Comparison of ENCODE assay signal across 2 cellular contexts in the genomic region with DNA sequence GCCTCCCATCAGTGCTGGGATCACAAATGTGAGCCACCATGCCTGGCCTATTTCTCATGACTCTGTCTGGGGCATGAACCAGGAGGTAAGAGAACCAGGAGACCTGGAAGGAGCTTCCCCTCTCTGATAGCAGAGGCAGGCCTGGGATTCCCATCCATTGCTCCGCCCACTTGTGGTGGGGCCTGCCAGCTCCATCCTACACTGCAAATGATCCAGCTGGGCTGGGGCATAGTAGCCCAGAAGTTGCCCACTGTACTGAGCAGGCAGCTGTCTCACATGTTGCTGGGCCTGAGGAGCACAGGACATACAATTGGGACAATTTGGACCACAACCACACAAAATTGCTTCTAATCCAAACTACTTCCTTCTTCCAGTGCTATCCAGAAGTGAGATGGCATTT.
TF ChIP-seq lines count a peak whose summit lies in the region.

No MANE protein-coding gene starts in this region.

TF ChIP-seq in SK-N-SH treated with all-trans-retinoic acid at 6 μM for 48 hours, 23 proteins besides CTCF, POLR2A, EP300 and RAD21 (continued from another document):
- TF ChIP-seq ZNF70 (CRISPR knock-in tag; IDR thresholded peaks at IDR 0.05) = no peak
- no peak for TF ChIP-seq BACH2 (CRISPR knock-in tag; IDR thresholded peaks at IDR 0.05; ENCODE audit: borderline replicate concordance)
- TF ChIP-seq ZC3H10 (CRISPR knock-in tag; IDR thresholded peaks at IDR 0.05) = no peak
- no peak for TF ChIP-seq ESRRG (CRISPR knock-in tag; IDR thresholded peaks at IDR 0.05)
- no peak for TF ChIP-seq ZNF8 (CRISPR knock-in tag; IDR thresholded peaks at IDR 0.05)
- no peak for TF ChIP-seq RARB (CRISPR knock-in tag; IDR thresholded peaks at IDR 0.05)
- TF ChIP-seq ZFP30 (CRISPR knock-in tag; IDR thresholded peaks at IDR 0.05) = no peak
- no peak for TF ChIP-seq TOX (CRISPR knock-in tag; IDR thresholded peaks at IDR 0.05; ENCODE audit: borderline replicate concordance)
- TF ChIP-seq, protein P1, sequence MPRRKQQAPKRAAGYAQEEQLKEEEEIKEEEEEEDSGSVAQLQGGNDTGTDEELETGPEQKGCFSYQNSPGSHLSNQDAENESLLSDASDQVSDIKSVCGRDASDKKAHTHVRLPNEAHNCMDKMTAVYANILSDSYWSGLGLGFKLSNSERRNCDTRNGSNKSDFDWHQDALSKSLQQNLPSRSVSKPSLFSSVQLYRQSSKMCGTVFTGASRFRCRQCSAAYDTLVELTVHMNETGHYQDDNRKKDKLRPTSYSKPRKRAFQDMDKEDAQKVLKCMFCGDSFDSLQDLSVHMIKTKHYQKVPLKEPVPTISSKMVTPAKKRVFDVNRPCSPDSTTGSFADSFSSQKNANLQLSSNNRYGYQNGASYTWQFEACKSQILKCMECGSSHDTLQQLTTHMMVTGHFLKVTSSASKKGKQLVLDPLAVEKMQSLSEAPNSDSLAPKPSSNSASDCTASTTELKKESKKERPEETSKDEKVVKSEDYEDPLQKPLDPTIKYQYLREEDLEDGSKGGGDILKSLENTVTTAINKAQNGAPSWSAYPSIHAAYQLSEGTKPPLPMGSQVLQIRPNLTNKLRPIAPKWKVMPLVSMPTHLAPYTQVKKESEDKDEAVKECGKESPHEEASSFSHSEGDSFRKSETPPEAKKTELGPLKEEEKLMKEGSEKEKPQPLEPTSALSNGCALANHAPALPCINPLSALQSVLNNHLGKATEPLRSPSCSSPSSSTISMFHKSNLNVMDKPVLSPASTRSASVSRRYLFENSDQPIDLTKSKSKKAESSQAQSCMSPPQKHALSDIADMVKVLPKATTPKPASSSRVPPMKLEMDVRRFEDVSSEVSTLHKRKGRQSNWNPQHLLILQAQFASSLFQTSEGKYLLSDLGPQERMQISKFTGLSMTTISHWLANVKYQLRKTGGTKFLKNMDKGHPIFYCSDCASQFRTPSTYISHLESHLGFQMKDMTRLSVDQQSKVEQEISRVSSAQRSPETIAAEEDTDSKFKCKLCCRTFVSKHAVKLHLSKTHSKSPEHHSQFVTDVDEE (CRISPR knock-in tag; IDR thresholded peaks at IDR 0.05) = no peak
- TF ChIP-seq ZFP3 (CRISPR knock-in tag; IDR thresholded peaks at IDR 0.05) = no peak
- TF ChIP-seq, protein P2, sequence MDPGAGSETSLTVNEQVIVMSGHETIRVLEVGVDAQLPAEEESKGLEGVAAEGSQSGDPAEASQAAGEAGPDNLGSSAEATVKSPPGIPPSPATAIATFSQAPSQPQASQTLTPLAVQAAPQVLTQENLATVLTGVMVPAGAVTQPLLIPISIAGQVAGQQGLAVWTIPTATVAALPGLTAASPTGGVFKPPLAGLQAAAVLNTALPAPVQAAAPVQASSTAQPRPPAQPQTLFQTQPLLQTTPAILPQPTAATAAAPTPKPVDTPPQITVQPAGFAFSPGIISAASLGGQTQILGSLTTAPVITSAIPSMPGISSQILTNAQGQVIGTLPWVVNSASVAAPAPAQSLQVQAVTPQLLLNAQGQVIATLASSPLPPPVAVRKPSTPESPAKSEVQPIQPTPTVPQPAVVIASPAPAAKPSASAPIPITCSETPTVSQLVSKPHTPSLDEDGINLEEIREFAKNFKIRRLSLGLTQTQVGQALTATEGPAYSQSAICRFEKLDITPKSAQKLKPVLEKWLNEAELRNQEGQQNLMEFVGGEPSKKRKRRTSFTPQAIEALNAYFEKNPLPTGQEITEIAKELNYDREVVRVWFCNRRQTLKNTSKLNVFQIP (CRISPR knock-in tag; IDR thresholded peaks at IDR 0.05; ENCODE audit: borderline replicate concordance, low read depth) = no peak
- TF ChIP-seq GLIS3 (CRISPR knock-in tag; IDR thresholded peaks at IDR 0.05) = no peak
- TF ChIP-seq OSR1 (CRISPR knock-in tag; IDR thresholded peaks at IDR 0.05) = no peak
- TF ChIP-seq ARNTL (CRISPR knock-in tag; IDR thresholded peaks at IDR 0.05; ENCODE audit: borderline replicate concordance, low read depth) = no peak
- TF ChIP-seq, protein P3, sequence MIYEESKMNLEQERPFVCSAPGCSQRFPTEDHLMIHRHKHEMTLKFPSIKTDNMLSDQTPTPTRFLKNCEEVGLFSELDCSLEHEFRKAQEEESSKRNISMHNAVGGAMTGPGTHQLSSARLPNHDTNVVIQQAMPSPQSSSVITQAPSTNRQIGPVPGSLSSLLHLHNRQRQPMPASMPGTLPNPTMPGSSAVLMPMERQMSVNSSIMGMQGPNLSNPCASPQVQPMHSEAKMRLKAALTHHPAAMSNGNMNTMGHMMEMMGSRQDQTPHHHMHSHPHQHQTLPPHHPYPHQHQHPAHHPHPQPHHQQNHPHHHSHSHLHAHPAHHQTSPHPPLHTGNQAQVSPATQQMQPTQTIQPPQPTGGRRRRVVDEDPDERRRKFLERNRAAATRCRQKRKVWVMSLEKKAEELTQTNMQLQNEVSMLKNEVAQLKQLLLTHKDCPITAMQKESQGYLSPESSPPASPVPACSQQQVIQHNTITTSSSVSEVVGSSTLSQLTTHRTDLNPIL (CRISPR knock-in tag; IDR thresholded peaks at IDR 0.05; ENCODE audit: low read depth) = no peak
- TF ChIP-seq CSDC2 (CRISPR knock-in tag; IDR thresholded peaks at IDR 0.05) = no peak
- TF ChIP-seq SNAI2 (CRISPR knock-in tag; IDR thresholded peaks at IDR 0.05) = no peak

TF ChIP-seq in SK-N-SH, 30 proteins besides CTCF, POLR2A, EP300 and RAD21:
- TF ChIP-seq EZH2phosphoT487 (IDR thresholded peaks at IDR 0.05; ENCODE audit: borderline replicate concordance, low read depth) = no peak
- TF ChIP-seq, protein P4, sequence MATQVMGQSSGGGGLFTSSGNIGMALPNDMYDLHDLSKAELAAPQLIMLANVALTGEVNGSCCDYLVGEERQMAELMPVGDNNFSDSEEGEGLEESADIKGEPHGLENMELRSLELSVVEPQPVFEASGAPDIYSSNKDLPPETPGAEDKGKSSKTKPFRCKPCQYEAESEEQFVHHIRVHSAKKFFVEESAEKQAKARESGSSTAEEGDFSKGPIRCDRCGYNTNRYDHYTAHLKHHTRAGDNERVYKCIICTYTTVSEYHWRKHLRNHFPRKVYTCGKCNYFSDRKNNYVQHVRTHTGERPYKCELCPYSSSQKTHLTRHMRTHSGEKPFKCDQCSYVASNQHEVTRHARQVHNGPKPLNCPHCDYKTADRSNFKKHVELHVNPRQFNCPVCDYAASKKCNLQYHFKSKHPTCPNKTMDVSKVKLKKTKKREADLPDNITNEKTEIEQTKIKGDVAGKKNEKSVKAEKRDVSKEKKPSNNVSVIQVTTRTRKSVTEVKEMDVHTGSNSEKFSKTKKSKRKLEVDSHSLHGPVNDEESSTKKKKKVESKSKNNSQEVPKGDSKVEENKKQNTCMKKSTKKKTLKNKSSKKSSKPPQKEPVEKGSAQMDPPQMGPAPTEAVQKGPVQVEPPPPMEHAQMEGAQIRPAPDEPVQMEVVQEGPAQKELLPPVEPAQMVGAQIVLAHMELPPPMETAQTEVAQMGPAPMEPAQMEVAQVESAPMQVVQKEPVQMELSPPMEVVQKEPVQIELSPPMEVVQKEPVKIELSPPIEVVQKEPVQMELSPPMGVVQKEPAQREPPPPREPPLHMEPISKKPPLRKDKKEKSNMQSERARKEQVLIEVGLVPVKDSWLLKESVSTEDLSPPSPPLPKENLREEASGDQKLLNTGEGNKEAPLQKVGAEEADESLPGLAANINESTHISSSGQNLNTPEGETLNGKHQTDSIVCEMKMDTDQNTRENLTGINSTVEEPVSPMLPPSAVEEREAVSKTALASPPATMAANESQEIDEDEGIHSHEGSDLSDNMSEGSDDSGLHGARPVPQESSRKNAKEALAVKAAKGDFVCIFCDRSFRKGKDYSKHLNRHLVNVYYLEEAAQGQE (IDR thresholded peaks at IDR 0.05; ENCODE audit: low read depth, low read length) = no peak
- TF ChIP-seq, protein P5, sequence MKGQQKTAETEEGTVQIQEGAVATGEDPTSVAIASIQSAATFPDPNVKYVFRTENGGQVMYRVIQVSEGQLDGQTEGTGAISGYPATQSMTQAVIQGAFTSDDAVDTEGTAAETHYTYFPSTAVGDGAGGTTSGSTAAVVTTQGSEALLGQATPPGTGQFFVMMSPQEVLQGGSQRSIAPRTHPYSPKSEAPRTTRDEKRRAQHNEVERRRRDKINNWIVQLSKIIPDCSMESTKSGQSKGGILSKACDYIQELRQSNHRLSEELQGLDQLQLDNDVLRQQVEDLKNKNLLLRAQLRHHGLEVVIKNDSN (IDR thresholded peaks at IDR 0.05; ENCODE audit: borderline replicate concordance, low read depth) = no peak
- TF ChIP-seq NRF1 (IDR thresholded peaks at IDR 0.05; ENCODE audit: low read depth, low read length) = no peak
- TF ChIP-seq MEF2A (IDR thresholded peaks at IDR 0.05; ENCODE audit: borderline replicate concordance, low read depth) = no peak
- TF ChIP-seq TCF12 (IDR thresholded peaks at IDR 0.05) = no peak
- TF ChIP-seq, protein P6, sequence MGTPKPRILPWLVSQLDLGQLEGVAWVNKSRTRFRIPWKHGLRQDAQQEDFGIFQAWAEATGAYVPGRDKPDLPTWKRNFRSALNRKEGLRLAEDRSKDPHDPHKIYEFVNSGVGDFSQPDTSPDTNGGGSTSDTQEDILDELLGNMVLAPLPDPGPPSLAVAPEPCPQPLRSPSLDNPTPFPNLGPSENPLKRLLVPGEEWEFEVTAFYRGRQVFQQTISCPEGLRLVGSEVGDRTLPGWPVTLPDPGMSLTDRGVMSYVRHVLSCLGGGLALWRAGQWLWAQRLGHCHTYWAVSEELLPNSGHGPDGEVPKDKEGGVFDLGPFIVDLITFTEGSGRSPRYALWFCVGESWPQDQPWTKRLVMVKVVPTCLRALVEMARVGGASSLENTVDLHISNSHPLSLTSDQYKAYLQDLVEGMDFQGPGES (IDR thresholded peaks at IDR 0.05; ENCODE audit: low read depth, low read length) = no peak
- no peak for TF ChIP-seq SMC3 (IDR thresholded peaks at IDR 0.05; ENCODE audit: low read depth, low read length)
- no peak for TF ChIP-seq RXRA (IDR thresholded peaks at IDR 0.05; ENCODE audit: borderline replicate concordance, low read depth)
